Comparison of ENCODE assay signal across 8 cellular contexts in genomic region chr13:49996166-49996915, GRCh38. TPM values are rescaled to one million over a fixed set of nuclear protein-coding genes. Genes with fewer than 3 reads are reported as not detected.
DNase-seq lines count a peak whose midpoint lies in the region; ATAC-seq and TF ChIP-seq lines count a peak whose summit lies in the region.

No MANE protein-coding gene starts in this region.

- intact Hi-C loops in PC-3 (cut with micrococcal nuclease): loop anchor here (5.0 kb wide), 2 partner anchors 806 to 916 kb away; no protein-coding TSS in a partner anchor

- DNase-seq in CD4-positive, CD25-positive, alpha-beta regulatory T cell: peak; percentile 82 to 93 (median 82)
- DNase-seq in PC-3: peak; percentile 82
- DNase-seq in activated T-cell treated with anti-CD3 and anti-CD28 coated beads, Interleukin-2, amount 50 U/mL, for 1 hour: peak; percentile 87
- peak; percentile 95 to 96 for DNase-seq in erythroblast (lab: John Stamatoyannopoulos, UW)
- peak; percentile 85 for DNase-seq in stimulated activated CD8-positive, alpha-beta memory T cell treated with anti-CD3 and anti-CD28 coated beads, Interleukin-4, amount 100 ng/mL, for 24 hours (ENCODE audit: low read depth)

- no peaks in the 10 kb centered on the region for H3F3A ChIP-seq in PC-3 (ENCODE audit: low read length, unreplicated experiment)

- H3K9me2 ChIP-seq in PC-3 (replicated peaks; ENCODE audit: low read length): no peaks in the 10 kb centered on the region

- peak overlapping the region; percentile 87 to 95 (median 90) for H3K4me3 Mint-ChIP-seq in CD4-positive, CD25-positive, alpha-beta regulatory T cell

- peaks cover 27 to 48% (median 40%) of the 10 kb centered on the region in 4 donors for H3K4me1 Mint-ChIP-seq in CD4-positive, CD25-positive, alpha-beta regulatory T cell

- ATAC-seq in CD4-positive, CD25-positive, alpha-beta regulatory T cell (ENCODE audit: low read depth in 2 of 2): peak; percentile 59 to 64
- peak; percentile 38 for ATAC-seq in GM19395 (IDR thresholded peaks at IDR 0.05; ENCODE audit: unreplicated experiment)
- ATAC-seq in HG03571 (IDR thresholded peaks at IDR 0.05; ENCODE audit: unreplicated experiment): peak; percentile 53
- ATAC-seq in PC-3: peak; percentile 58

- H3K27me3 Mint-ChIP-seq in CD4-positive, CD25-positive, alpha-beta regulatory T cell: no peaks in the 10 kb centered on the region

- peak overlapping the region; percentile 91 for H2AFZ ChIP-seq in PC-3 (ENCODE audit: low read length)

- peaks cover 8% of the 10 kb centered on the region for H4K20me1 ChIP-seq in PC-3 (ENCODE audit: low read length)

- H3K4me3 ChIP-seq in CD4-positive, CD25-positive, alpha-beta regulatory T cell (ENCODE audit: low read depth, low read length): peak overlapping the region; percentile 55
- H3K4me3 ChIP-seq in PC-3 (ENCODE audit: low read length) (peak overlapping the region; percentile 77), mucosa of stomach (ENCODE audit: low read length) (peak overlapping the region; percentile 65)

- no TSS peak for BruUV-seq in PC-3 (replicated peaks; lab: Mats Ljungman, UMichigan)

- H3K9me3 ChIP-seq in CD4-positive, CD25-positive, alpha-beta regulatory T cell (ENCODE audit: control insufficient read depth in 2 of 2, low read length in 2 of 2): no peaks in the 10 kb centered on the region
- H3K9me3 ChIP-seq in PC-3 (ENCODE audit: low read length): no peaks in the 10 kb centered on the region
- H3K9me3 ChIP-seq in mucosa of stomach (ENCODE audit: control insufficient read depth, low read length): no peaks in the 10 kb centered on the region

- peak overlapping the region; percentile 42 to 90 (median 69) for H3K27ac Mint-ChIP-seq in CD4-positive, CD25-positive, alpha-beta regulatory T cell

- H3K9ac ChIP-seq in PC-3 (ENCODE audit: low read length) (peak overlapping the region; percentile 96), mucosa of stomach (ENCODE audit: low read length) (peak overlapping the region; percentile 90)

- TF ChIP-seq CTCF in PC-3 (conservative IDR thresholded peaks at IDR 0.05; ENCODE audit: low read depth, low read length): no peak

- H3K79me2 ChIP-seq in PC-3 (ENCODE audit: low read length): peaks cover 34% of the 10 kb centered on the region

- peak overlapping the region; percentile 56 for H3K27ac ChIP-seq in CD4-positive, CD25-positive, alpha-beta regulatory T cell (ENCODE audit: insufficient read depth, low read length, poor library complexity, severe bottlenecking)
- H3K27ac ChIP-seq in PC-3 (ENCODE audit: low read length): peak overlapping the region; percentile 73

- CTCF ChIA-PET in PC-3 (lab: Charles Lee): interaction anchor here (0.5 to 1.5 kb wide), 5 partner anchors 20 to 916 kb away, joined by 3 to 15 read pairs (median 5); partner anchors contain the start of gene SPRYD7

- POLR2A ChIA-PET in PC-3 (lab: Charles Lee; ENCODE audit: unreplicated experiment): interaction anchor here (0.7 kb wide), 1 partner anchor 130 kb away, joined by 21 read pairs; no protein-coding TSS in a partner anchor

- no peaks in the 10 kb centered on the region for H3K27me3 ChIP-seq in CD4-positive, CD25-positive, alpha-beta regulatory T cell (ENCODE audit: control insufficient read depth, insufficient read depth, low read length)
- H3K27me3 ChIP-seq in PC-3 (ENCODE audit: low read length) (no peaks in the 10 kb centered on the region), mucosa of stomach (ENCODE audit: control insufficient read depth, insufficient read depth, low read length) (no peaks in the 10 kb centered on the region)

- H3K4me2 ChIP-seq in PC-3 (ENCODE audit: low read length): peak overlapping the region; percentile 87

- H3K4me1 ChIP-seq in CD4-positive, CD25-positive, alpha-beta regulatory T cell (ENCODE audit: control insufficient read depth, insufficient read depth, low read length, poor library complexity, severe bottlenecking): peaks cover 45% of the 10 kb centered on the region
- H3K4me1 ChIP-seq in PC-3 (ENCODE audit: insufficient read depth, low read length) (peaks cover 23% of the 10 kb centered on the region), mucosa of stomach (ENCODE audit: control insufficient read depth, insufficient read depth, low read length) (peaks cover 18% of the 10 kb centered on the region)

- peaks cover 7% of the 10 kb centered on the region for H3K36me3 ChIP-seq in CD4-positive, CD25-positive, alpha-beta regulatory T cell (ENCODE audit: control insufficient read depth, insufficient read depth, low read length)
- H3K36me3 ChIP-seq in PC-3 (ENCODE audit: low read depth, low read length) (peaks cover 4% of the 10 kb centered on the region; the same call in 1 of the 2 replicates), mucosa of stomach (ENCODE audit: control insufficient read depth, insufficient read depth, low read length) (no peaks in the 10 kb centered on the region)

- H3K9me3 Mint-ChIP-seq in CD4-positive, CD25-positive, alpha-beta regulatory T cell: no peaks in the 10 kb centered on the region

- peaks cover 16% of the 10 kb centered on the region for H3K36me3 Mint-ChIP-seq in CD4-positive, CD25-positive, alpha-beta regulatory T cell

- TF ChIP-seq POLR2A in erythroblast (IDR thresholded peaks at IDR 0.05; ENCODE audit: low read length): peak; percentile 76

RNA-seq across cellular contexts. Expression of gene TRIM13, which starts 0.5 kb away (rescaled TPM):
- 23.8 TPM for total RNA-seq in CD4-positive, CD25-positive, alpha-beta regulatory T cell
- polyA plus RNA-seq in CD4-positive, CD25-positive, alpha-beta regulatory T cell: 10 to 100 TPM; 10.2 to 22.5 (median 13.4) TPM
- 6.7 and 13.7 TPM in 2 replicates for total RNA-seq in PC-3 (2014; rRNA removed)

RNA-seq across cellular contexts. Expression of gene KCNRG, which starts 18.9 kb away (rescaled TPM):
- total RNA-seq in CD4-positive, CD25-positive, alpha-beta regulatory T cell: 0.47 TPM
- polyA plus RNA-seq in CD4-positive, CD25-positive, alpha-beta regulatory T cell: under 1 TPM; 0.15 to 0.89 (median 0.50) TPM
- 0.15 and 2.4 TPM in 2 replicates for total RNA-seq in PC-3 (2014; rRNA removed)

Comparison
In these comparisons a context has a peak if more than half of its experiments do, and no peak if none do; other contexts are left out.
1. Peak in every context shown above with its lines: DNase-seq, ATAC-seq, H3K4me3 ChIP-seq and H3K27ac ChIP-seq.